Comparison of ENCODE assay signal across 1 cellular context in the genomic region with DNA sequence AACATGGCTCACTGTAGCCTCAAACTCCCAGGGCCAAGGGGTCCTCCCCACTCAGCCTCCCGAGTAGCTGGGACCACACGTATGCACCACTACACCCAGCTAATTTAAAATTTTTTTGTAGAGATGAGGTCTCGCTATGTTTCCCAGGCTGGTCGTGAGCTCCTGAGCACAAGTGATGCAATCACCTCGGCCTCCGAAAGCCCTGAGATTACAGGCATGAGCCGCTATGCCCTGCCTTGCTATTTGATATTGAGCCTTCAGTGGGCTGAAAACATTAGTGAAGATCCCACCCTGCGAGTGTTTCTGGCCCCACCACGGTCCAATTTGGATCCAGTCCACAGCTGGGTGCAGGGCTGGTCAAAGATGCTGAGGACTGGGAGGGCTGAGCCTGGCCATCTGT.
A peak's percentile ranks its signal among the peaks of the same experiment; 100 is the strongest.
TF ChIP-seq lines count a peak whose summit lies in the region.

No MANE protein-coding gene starts in this region.

TF ChIP-seq in HepG2, 621 proteins besides CTCF, POLR2A, EP300 and RAD21 (continued from another document):
- TF ChIP-seq, protein P1, sequence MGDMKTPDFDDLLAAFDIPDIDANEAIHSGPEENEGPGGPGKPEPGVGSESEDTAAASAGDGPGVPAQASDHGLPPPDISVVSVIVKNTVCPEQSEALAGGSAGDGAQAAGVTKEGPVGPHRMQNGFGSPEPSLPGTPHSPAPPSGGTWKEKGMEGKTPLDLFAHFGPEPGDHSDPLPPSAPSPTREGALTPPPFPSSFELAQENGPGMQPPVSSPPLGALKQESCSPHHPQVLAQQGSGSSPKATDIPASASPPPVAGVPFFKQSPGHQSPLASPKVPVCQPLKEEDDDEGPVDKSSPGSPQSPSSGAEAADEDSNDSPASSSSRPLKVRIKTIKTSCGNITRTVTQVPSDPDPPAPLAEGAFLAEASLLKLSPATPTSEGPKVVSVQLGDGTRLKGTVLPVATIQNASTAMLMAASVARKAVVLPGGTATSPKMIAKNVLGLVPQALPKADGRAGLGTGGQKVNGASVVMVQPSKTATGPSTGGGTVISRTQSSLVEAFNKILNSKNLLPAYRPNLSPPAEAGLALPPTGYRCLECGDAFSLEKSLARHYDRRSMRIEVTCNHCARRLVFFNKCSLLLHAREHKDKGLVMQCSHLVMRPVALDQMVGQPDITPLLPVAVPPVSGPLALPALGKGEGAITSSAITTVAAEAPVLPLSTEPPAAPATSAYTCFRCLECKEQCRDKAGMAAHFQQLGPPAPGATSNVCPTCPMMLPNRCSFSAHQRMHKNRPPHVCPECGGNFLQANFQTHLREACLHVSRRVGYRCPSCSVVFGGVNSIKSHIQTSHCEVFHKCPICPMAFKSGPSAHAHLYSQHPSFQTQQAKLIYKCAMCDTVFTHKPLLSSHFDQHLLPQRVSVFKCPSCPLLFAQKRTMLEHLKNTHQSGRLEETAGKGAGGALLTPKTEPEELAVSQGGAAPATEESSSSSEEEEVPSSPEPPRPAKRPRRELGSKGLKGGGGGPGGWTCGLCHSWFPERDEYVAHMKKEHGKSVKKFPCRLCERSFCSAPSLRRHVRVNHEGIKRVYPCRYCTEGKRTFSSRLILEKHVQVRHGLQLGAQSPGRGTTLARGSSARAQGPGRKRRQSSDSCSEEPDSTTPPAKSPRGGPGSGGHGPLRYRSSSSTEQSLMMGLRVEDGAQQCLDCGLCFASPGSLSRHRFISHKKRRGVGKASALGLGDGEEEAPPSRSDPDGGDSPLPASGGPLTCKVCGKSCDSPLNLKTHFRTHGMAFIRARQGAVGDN (CRISPR knock-in tag; IDR thresholded peaks at IDR 0.05): no peak
- TF ChIP-seq ZNF33B (CRISPR knock-in tag; IDR thresholded peaks at IDR 0.05) (no peak), ZFP1 (CRISPR knock-in tag; IDR thresholded peaks at IDR 0.05) (no peak), KAT8 (CRISPR knock-in tag; IDR thresholded peaks at IDR 0.05) (no peak), NFE2L1 (CRISPR knock-in tag; IDR thresholded peaks at IDR 0.05; ENCODE audit: borderline replicate concordance) (no peak), NR1H2 (CRISPR knock-in tag; IDR thresholded peaks at IDR 0.05; ENCODE audit: borderline replicate concordance, low read depth) (no peak), FOXK1 (CRISPR knock-in tag; IDR thresholded peaks at IDR 0.05; ENCODE audit: borderline replicate concordance, low read depth) (no peak), ZNF124 (CRISPR knock-in tag; IDR thresholded peaks at IDR 0.05) (no peak), CEBPG (CRISPR knock-in tag; IDR thresholded peaks at IDR 0.05) (peak; percentile 39; the same call in 1 of the 2 replicates), ATF7 (IDR thresholded peaks at IDR 0.05) (no peak), ATF7 (CRISPR knock-in tag; IDR thresholded peaks at IDR 0.05) (no peak)
- TF ChIP-seq, protein P2, sequence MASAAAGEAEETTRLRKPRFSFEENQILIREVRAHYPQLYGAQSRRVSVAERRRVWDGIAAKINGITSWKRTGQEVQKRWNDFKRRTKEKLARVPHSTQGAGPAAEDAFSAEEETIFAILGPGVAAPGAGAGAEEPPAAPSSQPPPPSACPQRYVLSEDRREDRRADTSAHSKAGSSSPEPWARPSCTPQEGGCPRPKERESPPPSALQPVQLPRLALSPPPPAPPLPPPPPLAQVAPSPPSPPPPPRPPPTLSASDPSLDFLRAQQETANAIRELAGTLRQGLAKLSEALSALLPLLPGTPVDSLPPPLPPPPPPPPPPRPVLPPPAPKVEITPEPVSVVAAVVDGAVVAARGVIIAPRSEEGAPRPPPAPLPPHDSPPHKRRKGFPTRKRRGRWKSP (CRISPR knock-in tag; IDR thresholded peaks at IDR 0.05): no peak
- TF ChIP-seq, protein P3, sequence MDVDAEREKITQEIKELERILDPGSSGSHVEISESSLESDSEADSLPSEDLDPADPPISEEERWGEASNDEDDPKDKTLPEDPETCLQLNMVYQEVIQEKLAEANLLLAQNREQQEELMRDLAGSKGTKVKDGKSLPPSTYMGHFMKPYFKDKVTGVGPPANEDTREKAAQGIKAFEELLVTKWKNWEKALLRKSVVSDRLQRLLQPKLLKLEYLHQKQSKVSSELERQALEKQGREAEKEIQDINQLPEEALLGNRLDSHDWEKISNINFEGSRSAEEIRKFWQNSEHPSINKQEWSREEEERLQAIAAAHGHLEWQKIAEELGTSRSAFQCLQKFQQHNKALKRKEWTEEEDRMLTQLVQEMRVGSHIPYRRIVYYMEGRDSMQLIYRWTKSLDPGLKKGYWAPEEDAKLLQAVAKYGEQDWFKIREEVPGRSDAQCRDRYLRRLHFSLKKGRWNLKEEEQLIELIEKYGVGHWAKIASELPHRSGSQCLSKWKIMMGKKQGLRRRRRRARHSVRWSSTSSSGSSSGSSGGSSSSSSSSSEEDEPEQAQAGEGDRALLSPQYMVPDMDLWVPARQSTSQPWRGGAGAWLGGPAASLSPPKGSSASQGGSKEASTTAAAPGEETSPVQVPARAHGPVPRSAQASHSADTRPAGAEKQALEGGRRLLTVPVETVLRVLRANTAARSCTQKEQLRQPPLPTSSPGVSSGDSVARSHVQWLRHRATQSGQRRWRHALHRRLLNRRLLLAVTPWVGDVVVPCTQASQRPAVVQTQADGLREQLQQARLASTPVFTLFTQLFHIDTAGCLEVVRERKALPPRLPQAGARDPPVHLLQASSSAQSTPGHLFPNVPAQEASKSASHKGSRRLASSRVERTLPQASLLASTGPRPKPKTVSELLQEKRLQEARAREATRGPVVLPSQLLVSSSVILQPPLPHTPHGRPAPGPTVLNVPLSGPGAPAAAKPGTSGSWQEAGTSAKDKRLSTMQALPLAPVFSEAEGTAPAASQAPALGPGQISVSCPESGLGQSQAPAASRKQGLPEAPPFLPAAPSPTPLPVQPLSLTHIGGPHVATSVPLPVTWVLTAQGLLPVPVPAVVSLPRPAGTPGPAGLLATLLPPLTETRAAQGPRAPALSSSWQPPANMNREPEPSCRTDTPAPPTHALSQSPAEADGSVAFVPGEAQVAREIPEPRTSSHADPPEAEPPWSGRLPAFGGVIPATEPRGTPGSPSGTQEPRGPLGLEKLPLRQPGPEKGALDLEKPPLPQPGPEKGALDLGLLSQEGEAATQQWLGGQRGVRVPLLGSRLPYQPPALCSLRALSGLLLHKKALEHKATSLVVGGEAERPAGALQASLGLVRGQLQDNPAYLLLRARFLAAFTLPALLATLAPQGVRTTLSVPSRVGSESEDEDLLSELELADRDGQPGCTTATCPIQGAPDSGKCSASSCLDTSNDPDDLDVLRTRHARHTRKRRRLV (CRISPR knock-in tag; IDR thresholded peaks at IDR 0.05): no peak
- TF ChIP-seq, protein P4, sequence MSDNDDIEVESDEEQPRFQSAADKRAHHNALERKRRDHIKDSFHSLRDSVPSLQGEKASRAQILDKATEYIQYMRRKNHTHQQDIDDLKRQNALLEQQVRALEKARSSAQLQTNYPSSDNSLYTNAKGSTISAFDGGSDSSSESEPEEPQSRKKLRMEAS (IDR thresholded peaks at IDR 0.05): no peak
- TF ChIP-seq, protein P5, sequence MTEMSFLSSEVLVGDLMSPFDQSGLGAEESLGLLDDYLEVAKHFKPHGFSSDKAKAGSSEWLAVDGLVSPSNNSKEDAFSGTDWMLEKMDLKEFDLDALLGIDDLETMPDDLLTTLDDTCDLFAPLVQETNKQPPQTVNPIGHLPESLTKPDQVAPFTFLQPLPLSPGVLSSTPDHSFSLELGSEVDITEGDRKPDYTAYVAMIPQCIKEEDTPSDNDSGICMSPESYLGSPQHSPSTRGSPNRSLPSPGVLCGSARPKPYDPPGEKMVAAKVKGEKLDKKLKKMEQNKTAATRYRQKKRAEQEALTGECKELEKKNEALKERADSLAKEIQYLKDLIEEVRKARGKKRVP (CRISPR knock-in tag; IDR thresholded peaks at IDR 0.05): 0 out of 4 replicates have a peak, but pooled peaks of 1 of the 2 experiments have one; percentile 25
- TF ChIP-seq, protein P6, sequence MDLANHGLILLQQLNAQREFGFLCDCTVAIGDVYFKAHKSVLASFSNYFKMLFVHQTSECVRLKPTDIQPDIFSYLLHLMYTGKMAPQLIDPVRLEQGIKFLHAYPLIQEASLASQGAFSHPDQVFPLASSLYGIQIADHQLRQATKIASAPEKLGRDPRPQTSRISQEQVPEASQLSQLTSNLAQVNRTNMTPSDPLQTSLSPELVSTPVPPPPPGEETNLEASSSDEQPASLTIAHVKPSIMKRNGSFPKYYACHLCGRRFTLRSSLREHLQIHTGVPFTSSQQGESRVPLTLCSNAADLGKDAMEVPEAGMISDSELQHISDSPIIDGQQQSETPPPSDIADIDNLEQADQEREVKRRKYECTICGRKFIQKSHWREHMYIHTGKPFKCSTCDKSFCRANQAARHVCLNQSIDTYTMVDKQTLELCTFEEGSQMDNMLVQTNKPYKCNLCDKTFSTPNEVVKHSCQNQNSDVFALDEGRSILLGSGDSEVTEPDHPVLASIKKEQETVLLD (CRISPR knock-in tag; IDR thresholded peaks at IDR 0.05; ENCODE audit: low read depth): no peak
- TF ChIP-seq, protein P7, sequence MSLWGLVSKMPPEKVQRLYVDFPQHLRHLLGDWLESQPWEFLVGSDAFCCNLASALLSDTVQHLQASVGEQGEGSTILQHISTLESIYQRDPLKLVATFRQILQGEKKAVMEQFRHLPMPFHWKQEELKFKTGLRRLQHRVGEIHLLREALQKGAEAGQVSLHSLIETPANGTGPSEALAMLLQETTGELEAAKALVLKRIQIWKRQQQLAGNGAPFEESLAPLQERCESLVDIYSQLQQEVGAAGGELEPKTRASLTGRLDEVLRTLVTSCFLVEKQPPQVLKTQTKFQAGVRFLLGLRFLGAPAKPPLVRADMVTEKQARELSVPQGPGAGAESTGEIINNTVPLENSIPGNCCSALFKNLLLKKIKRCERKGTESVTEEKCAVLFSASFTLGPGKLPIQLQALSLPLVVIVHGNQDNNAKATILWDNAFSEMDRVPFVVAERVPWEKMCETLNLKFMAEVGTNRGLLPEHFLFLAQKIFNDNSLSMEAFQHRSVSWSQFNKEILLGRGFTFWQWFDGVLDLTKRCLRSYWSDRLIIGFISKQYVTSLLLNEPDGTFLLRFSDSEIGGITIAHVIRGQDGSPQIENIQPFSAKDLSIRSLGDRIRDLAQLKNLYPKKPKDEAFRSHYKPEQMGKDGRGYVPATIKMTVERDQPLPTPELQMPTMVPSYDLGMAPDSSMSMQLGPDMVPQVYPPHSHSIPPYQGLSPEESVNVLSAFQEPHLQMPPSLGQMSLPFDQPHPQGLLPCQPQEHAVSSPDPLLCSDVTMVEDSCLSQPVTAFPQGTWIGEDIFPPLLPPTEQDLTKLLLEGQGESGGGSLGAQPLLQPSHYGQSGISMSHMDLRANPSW (CRISPR knock-in tag; IDR thresholded peaks at IDR 0.05; ENCODE audit: borderline replicate concordance): no peak
- TF ChIP-seq, protein P8, sequence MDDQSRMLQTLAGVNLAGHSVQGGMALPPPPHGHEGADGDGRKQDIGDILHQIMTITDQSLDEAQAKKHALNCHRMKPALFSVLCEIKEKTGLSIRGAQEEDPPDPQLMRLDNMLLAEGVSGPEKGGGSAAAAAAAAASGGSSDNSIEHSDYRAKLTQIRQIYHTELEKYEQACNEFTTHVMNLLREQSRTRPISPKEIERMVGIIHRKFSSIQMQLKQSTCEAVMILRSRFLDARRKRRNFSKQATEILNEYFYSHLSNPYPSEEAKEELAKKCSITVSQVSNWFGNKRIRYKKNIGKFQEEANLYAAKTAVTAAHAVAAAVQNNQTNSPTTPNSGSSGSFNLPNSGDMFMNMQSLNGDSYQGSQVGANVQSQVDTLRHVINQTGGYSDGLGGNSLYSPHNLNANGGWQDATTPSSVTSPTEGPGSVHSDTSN (CRISPR knock-in tag; IDR thresholded peaks at IDR 0.05; ENCODE audit: borderline replicate concordance): no peak
- TF ChIP-seq, protein P9, sequence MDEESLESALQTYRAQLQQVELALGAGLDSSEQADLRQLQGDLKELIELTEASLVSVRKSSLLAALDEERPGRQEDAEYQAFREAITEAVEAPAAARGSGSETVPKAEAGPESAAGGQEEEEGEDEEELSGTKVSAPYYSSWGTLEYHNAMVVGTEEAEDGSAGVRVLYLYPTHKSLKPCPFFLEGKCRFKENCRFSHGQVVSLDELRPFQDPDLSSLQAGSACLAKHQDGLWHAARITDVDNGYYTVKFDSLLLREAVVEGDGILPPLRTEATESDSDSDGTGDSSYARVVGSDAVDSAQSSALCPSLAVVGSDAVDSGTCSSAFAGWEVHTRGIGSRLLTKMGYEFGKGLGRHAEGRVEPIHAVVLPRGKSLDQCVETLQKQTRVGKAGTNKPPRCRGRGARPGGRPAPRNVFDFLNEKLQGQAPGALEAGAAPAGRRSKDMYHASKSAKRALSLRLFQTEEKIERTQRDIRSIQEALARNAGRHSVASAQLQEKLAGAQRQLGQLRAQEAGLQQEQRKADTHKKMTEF (CRISPR knock-in tag; IDR thresholded peaks at IDR 0.05): no peak
TF ChIP-seq in HepG2: peak in this region for 4.
